ENCODE assay signal across 2 cellular contexts in the genomic region with DNA sequence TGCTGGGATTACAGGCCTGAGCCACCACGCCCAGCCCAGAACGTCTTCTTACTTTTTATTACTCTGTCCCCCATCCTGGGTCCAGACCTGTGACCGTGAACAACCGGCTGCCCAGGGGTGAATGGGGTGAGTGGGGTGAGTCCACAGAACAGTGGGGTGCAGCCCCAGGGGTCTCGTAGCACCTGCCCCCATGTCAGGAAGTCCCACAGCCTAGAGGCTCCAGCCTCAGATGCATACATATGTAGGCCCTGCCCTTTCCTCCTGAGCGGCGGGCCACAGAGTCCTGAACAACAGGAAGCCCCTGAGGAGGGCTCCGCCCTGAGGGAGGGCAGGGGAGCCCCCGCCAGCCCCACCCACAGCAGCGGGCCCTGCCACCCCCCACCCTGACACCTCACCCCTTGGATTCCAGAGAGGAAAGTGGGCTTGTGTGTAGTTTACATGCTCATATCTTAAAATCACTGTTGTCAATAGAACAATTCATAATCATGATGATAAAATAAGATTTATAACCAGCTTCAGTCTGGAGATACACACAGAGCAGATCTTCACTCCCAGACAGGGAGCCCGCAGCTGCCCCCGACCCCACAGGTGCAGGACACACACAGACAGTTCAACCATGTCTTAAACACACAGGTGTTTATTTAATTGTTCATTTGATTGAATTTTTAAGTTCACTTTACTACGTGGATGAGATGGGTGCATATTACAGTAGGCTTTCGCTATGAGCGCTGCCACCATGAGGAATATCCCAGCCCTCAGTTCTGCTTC.
TF ChIP-seq lines count a peak whose summit lies in the region.

No MANE protein-coding gene starts in this region.

TF ChIP-seq in GM23338, 12 proteins besides CTCF, POLR2A, EP300 and RAD21 (continues in another document):
- no peak for TF ChIP-seq NANOG (IDR thresholded peaks at IDR 0.05; ENCODE audit: borderline replicate concordance)
- no peak for TF ChIP-seq ZNF331 (CRISPR knock-in tag; IDR thresholded peaks at IDR 0.05; ENCODE audit: low read depth)
- no peak for TF ChIP-seq ZNF114 (CRISPR knock-in tag; IDR thresholded peaks at IDR 0.05)
- TF ChIP-seq POLR2AphosphoS5 (IDR thresholded peaks at IDR 0.05; ENCODE audit: low read depth), result no peak
- TF ChIP-seq EZH2phosphoT487 (IDR thresholded peaks at IDR 0.05; ENCODE audit: unreplicated experiment), result no peak
- TF ChIP-seq, protein P1, sequence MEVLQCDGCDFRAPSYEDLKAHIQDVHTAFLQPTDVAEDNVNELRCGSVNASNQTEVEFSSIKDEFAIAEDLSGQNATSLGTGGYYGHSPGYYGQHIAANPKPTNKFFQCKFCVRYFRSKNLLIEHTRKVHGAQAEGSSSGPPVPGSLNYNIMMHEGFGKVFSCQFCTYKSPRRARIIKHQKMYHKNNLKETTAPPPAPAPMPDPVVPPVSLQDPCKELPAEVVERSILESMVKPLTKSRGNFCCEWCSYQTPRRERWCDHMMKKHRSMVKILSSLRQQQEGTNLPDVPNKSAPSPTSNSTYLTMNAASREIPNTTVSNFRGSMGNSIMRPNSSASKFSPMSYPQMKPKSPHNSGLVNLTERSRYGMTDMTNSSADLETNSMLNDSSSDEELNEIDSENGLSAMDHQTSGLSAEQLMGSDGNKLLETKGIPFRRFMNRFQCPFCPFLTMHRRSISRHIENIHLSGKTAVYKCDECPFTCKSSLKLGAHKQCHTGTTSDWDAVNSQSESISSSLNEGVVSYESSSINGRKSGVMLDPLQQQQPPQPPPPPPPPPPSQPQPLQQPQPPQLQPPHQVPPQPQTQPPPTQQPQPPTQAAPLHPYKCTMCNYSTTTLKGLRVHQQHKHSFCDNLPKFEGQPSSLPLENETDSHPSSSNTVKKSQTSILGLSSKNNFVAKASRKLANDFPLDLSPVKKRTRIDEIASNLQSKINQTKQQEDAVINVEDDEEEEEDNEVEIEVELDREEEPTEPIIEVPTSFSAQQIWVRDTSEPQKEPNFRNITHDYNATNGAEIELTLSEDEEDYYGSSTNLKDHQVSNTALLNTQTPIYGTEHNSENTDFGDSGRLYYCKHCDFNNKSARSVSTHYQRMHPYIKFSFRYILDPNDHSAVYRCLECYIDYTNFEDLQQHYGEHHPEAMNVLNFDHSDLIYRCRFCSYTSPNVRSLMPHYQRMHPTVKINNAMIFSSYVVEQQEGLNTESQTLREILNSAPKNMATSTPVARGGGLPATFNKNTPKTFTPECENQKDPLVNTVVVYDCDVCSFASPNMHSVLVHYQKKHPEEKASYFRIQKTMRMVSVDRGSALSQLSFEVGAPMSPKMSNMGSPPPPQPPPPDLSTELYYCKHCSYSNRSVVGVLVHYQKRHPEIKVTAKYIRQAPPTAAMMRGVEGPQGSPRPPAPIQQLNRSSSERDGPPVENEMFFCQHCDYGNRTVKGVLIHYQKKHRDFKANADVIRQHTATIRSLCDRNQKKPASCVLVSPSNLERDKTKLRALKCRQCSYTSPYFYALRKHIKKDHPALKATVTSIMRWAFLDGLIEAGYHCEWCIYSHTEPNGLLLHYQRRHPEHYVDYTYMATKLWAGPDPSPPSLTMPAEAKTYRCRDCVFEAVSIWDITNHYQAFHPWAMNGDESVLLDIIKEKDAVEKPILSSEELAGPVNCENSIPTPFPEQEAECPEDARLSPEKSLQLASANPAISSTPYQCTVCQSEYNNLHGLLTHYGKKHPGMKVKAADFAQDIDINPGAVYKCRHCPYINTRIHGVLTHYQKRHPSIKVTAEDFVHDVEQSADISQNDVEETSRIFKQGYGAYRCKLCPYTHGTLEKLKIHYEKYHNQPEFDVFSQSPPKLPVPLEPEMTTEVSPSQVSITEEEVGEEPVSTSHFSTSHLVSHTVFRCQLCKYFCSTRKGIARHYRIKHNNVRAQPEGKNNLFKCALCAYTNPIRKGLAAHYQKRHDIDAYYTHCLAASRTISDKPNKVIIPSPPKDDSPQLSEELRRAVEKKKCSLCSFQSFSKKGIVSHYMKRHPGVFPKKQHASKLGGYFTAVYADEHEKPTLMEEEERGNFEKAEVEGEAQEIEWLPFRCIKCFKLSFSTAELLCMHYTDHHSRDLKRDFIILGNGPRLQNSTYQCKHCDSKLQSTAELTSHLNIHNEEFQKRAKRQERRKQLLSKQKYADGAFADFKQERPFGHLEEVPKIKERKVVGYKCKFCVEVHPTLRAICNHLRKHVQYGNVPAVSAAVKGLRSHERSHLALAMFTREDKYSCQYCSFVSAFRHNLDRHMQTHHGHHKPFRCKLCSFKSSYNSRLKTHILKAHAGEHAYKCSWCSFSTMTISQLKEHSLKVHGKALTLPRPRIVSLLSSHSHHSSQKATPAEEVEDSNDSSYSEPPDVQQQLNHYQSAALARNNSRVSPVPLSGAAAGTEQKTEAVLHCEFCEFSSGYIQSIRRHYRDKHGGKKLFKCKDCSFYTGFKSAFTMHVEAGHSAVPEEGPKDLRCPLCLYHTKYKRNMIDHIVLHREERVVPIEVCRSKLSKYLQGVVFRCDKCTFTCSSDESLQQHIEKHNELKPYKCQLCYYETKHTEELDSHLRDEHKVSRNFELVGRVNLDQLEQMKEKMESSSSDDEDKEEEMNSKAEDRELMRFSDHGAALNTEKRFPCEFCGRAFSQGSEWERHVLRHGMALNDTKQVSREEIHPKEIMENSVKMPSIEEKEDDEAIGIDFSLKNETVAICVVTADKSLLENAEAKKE (CRISPR knock-in tag; IDR thresholded peaks at IDR 0.05), result no peak
- no peak for TF ChIP-seq EZH2 (IDR thresholded peaks at IDR 0.05; ENCODE audit: low read depth, unreplicated experiment)
- no peak for TF ChIP-seq STAT1 (IDR thresholded peaks at IDR 0.05; ENCODE audit: unreplicated experiment)
- TF ChIP-seq JUNB (IDR thresholded peaks at IDR 0.05; ENCODE audit: unreplicated experiment), result no peak
- TF ChIP-seq, protein P2, sequence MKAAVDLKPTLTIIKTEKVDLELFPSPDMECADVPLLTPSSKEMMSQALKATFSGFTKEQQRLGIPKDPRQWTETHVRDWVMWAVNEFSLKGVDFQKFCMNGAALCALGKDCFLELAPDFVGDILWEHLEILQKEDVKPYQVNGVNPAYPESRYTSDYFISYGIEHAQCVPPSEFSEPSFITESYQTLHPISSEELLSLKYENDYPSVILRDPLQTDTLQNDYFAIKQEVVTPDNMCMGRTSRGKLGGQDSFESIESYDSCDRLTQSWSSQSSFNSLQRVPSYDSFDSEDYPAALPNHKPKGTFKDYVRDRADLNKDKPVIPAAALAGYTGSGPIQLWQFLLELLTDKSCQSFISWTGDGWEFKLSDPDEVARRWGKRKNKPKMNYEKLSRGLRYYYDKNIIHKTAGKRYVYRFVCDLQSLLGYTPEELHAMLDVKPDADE (IDR thresholded peaks at IDR 0.05), result no peak
- no peak for TF ChIP-seq CREB1 (CRISPR knock-in tag; IDR thresholded peaks at IDR 0.05; ENCODE audit: low read depth)

TF ChIP-seq in SK-N-SH, 30 proteins besides CTCF, POLR2A, EP300 and RAD21:
- TF ChIP-seq YY1 (IDR thresholded peaks at IDR 0.05; ENCODE audit: low read depth), result no peak
- TF ChIP-seq SMC3 (IDR thresholded peaks at IDR 0.05; ENCODE audit: low read depth, low read length), result no peak
- TF ChIP-seq FOXM1 (IDR thresholded peaks at IDR 0.05; ENCODE audit: low read depth), result no peak
- no peak for TF ChIP-seq NRF1 (IDR thresholded peaks at IDR 0.05; ENCODE audit: low read depth, low read length)
- TF ChIP-seq EZH2phosphoT487 (IDR thresholded peaks at IDR 0.05; ENCODE audit: borderline replicate concordance, low read depth), result no peak
- TF ChIP-seq GATA2 (CRISPR knock-in tag; IDR thresholded peaks at IDR 0.05), result no peak
- TF ChIP-seq, protein P3, sequence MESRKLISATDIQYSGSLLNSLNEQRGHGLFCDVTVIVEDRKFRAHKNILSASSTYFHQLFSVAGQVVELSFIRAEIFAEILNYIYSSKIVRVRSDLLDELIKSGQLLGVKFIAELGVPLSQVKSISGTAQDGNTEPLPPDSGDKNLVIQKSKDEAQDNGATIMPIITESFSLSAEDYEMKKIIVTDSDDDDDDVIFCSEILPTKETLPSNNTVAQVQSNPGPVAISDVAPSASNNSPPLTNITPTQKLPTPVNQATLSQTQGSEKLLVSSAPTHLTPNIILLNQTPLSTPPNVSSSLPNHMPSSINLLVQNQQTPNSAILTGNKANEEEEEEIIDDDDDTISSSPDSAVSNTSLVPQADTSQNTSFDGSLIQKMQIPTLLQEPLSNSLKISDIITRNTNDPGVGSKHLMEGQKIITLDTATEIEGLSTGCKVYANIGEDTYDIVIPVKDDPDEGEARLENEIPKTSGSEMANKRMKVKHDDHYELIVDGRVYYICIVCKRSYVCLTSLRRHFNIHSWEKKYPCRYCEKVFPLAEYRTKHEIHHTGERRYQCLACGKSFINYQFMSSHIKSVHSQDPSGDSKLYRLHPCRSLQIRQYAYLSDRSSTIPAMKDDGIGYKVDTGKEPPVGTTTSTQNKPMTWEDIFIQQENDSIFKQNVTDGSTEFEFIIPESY (IDR thresholded peaks at IDR 0.05; ENCODE audit: borderline replicate concordance, low read depth), result no peak
- TF ChIP-seq MEF2A (IDR thresholded peaks at IDR 0.05; ENCODE audit: borderline replicate concordance, low read depth), result no peak
- no peak for TF ChIP-seq FOSL2 (IDR thresholded peaks at IDR 0.05; ENCODE audit: borderline replicate concordance, low read depth)
- no peak for TF ChIP-seq CHD2 (IDR thresholded peaks at IDR 0.05; ENCODE audit: low read length, partially characterized antibody)
- TF ChIP-seq, protein P4, sequence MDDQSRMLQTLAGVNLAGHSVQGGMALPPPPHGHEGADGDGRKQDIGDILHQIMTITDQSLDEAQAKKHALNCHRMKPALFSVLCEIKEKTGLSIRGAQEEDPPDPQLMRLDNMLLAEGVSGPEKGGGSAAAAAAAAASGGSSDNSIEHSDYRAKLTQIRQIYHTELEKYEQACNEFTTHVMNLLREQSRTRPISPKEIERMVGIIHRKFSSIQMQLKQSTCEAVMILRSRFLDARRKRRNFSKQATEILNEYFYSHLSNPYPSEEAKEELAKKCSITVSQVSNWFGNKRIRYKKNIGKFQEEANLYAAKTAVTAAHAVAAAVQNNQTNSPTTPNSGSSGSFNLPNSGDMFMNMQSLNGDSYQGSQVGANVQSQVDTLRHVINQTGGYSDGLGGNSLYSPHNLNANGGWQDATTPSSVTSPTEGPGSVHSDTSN (IDR thresholded peaks at IDR 0.05), result no peak
- no peak for TF ChIP-seq SIN3A (IDR thresholded peaks at IDR 0.05; ENCODE audit: borderline replicate concordance, low read depth, low read length)
- no peak for TF ChIP-seq GABPA (IDR thresholded peaks at IDR 0.05; ENCODE audit: low read depth)
- TF ChIP-seq JUND (IDR thresholded peaks at IDR 0.05), result no peak
- TF ChIP-seq MXI1 (IDR thresholded peaks at IDR 0.05; ENCODE audit: low read depth, low read length), result no peak
- no peak for TF ChIP-seq TEAD4 (IDR thresholded peaks at IDR 0.05; ENCODE audit: borderline replicate concordance, insufficient read depth)
